ENCODE assay signal across 12 cellular contexts in the genomic region with DNA sequence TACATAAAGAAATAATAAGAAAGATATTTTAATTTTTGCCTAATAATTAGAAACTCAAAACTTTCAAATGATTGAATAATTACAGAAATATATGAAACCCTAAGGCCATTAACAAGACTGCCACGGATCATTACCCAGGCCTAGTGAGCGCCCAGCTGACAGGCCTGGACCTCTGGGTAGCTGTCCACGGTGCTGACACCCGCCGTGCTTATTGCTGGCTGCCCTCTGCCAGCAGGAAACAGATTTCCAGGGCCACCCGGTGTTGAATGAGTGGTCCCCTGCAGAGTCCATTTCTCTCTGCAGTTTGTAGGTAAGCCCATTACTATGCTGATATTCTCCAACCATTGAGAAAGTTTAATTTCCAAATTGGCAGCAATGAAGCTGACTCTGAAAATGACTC.
DNase-seq lines count a peak whose midpoint lies in the region; ATAC-seq and TF ChIP-seq lines count a peak whose summit lies in the region.
"Had no signal": no experiment of that assay in that cellular context is flagged by ENCODE, and none has a peak within 500 bp of the region (broad histone marks: within the 10 kb centered on the region; RNA-seq: fewer than 3 reads in every experiment).

No MANE protein-coding gene starts in this region.

- H3K27ac ChIP-seq in cardiac muscle cell (no peak overlapping the region), right atrium auricular region (no peak overlapping the region), heart right ventricle (no peak overlapping the region), upper lobe of right lung (no peak overlapping the region)
- no peak overlapping the region for H3K27ac ChIP-seq in naive thymus-derived CD4-positive, alpha-beta T cell (ENCODE audit: low read depth, low read length)
- H3K27ac ChIP-seq: esophagus squamous epithelium had no signal

- peaks cover 3% of the 10 kb centered on the region for H3K27me3 ChIP-seq in cardiac muscle cell
- H3K27me3 ChIP-seq in right atrium auricular region, result no peaks in the 10 kb centered on the region
- H3K27me3 ChIP-seq in heart right ventricle, result peaks cover 0 to 18% (median 0%) of the 10 kb centered on the region in 7 donors
- H3K27me3 ChIP-seq in upper lobe of right lung, result no peaks in the 10 kb centered on the region
- no peaks in the 10 kb centered on the region for H3K27me3 ChIP-seq in naive thymus-derived CD4-positive, alpha-beta T cell (ENCODE audit: control insufficient read depth in 2 of 2, insufficient read depth in 2 of 2, low read length in 2 of 2)

- POLR2A ChIA-PET in naive thymus-derived CD4-positive, alpha-beta T cell (lab: Charles Lee), result no interaction called here

- H3K36me3 ChIP-seq in cardiac muscle cell (no peaks in the 10 kb centered on the region), right atrium auricular region (no peaks in the 10 kb centered on the region), heart right ventricle (no peaks in the 10 kb centered on the region), upper lobe of right lung (no peaks in the 10 kb centered on the region)
- no peaks in the 10 kb centered on the region for H3K36me3 ChIP-seq in naive thymus-derived CD4-positive, alpha-beta T cell (ENCODE audit: control insufficient read depth in 2 of 3, insufficient read depth in 3 of 3, low read length in 3 of 3)
- H3K36me3 ChIP-seq: esophagus squamous epithelium had no signal

- peaks cover 0 to 41% (median 26%) of the 10 kb centered on the region in 5 donors for H3K27me3 Mint-ChIP-seq in naive thymus-derived CD4-positive, alpha-beta T cell

- H3K4me1 ChIP-seq in cardiac muscle cell (ENCODE audit: low read depth) (no peaks in the 10 kb centered on the region), right atrium auricular region (no peaks in the 10 kb centered on the region), heart right ventricle (no peaks in the 10 kb centered on the region), upper lobe of right lung (no peaks in the 10 kb centered on the region)
- no peaks in the 10 kb centered on the region for H3K4me1 ChIP-seq in naive thymus-derived CD4-positive, alpha-beta T cell (ENCODE audit: control insufficient read depth in 2 of 2, insufficient read depth in 2 of 2, low read length in 2 of 2)
- H3K4me1 ChIP-seq: esophagus squamous epithelium had no signal

- H3K27ac Mint-ChIP-seq in naive thymus-derived CD4-positive, alpha-beta T cell, result no peak overlapping the region
- H3K27ac Mint-ChIP-seq: activated naive CD4-positive, alpha-beta T cell treated with anti-CD3 and anti-CD28 coated beads, Interleukin-2, amount 50 U/mL, for 72 hours; CD4-positive, alpha-beta memory T cell had no signal

- no peaks in the 10 kb centered on the region for H3K36me3 Mint-ChIP-seq in naive thymus-derived CD4-positive, alpha-beta T cell
- H3K36me3 Mint-ChIP-seq: activated naive CD4-positive, alpha-beta T cell treated with anti-CD3 and anti-CD28 coated beads, Interleukin-2, amount 50 U/mL, for 72 hours; CD4-positive, alpha-beta memory T cell had no signal

- H3K9me3 ChIP-seq in cardiac muscle cell (ENCODE audit: low read depth) (no peaks in the 10 kb centered on the region), right atrium auricular region (no peaks in the 10 kb centered on the region), heart right ventricle (peaks cover 0 to 7% (median 0%) of the 10 kb centered on the region in 11 donors), upper lobe of right lung (no peaks in the 10 kb centered on the region)
- H3K9me3 ChIP-seq in naive thymus-derived CD4-positive, alpha-beta T cell (ENCODE audit: control insufficient read depth in 2 of 3, low read length in 3 of 3), result no peaks in the 10 kb centered on the region
- H3K9me3 ChIP-seq: esophagus squamous epithelium had no signal

- 3 to 6% methylated on average over 6 of the region's 6 CpGs for WGBS in heart right ventricle, 2 donors

- H3K4me3 Mint-ChIP-seq in naive thymus-derived CD4-positive, alpha-beta T cell, result no peak overlapping the region
- H3K4me3 Mint-ChIP-seq: CD4-positive, alpha-beta memory T cell had no signal

- peak; percentile 2 to 81 for DNase-seq in cardiac muscle cell (ENCODE audit: low read depth in 1 of 2, low spot score in 1 of 2)
- DNase-seq in right atrium auricular region (ENCODE audit: low spot score), result no peak
- peak; percentile 24 for DNase-seq in RPMI7951 (ENCODE audit: low read depth)
- DNase-seq in heart right ventricle, result peak; percentile 18 to 28
- peak; percentile 64 for DNase-seq in upper lobe of right lung
- DNase-seq in naive thymus-derived CD4-positive, alpha-beta T cell, result no peak
- DNase-seq in DMS114 treated with DMSO at 0.1 percent for 48 hours (lab: John Stamatoyannopoulos, UW; ENCODE audit: unreplicated experiment), result no peak
- DNase-seq in NCI-H526 treated with DMSO at 0.1 percent for 48 hours (lab: John Stamatoyannopoulos, UW), result no peak
- DNase-seq: esophagus squamous epithelium, SW 1271 had no signal

- ATAC-seq in heart right ventricle (no peak), upper lobe of right lung (peak; percentile 55)
- no peak for ATAC-seq in naive thymus-derived CD4-positive, alpha-beta T cell
- ATAC-seq: activated naive CD4-positive, alpha-beta T cell treated with anti-CD3 and anti-CD28 coated beads, Interleukin-2, amount 50 U/mL, for 72 hours had no signal

- TF ChIP-seq CTCF in cardiac muscle cell (IDR thresholded peaks at IDR 0.05; ENCODE audit: low read depth, low read length) (no peak), right atrium auricular region (IDR thresholded peaks at IDR 0.05) (no peak), heart right ventricle (IDR thresholded peaks at IDR 0.05) (no peak), upper lobe of right lung (IDR thresholded peaks at IDR 0.05) (no peak)

- H3K9me3 Mint-ChIP-seq in naive thymus-derived CD4-positive, alpha-beta T cell, result peaks cover 0 to 13% (median 0%) of the 10 kb centered on the region in 11 donors
- H3K9me3 Mint-ChIP-seq: activated naive CD4-positive, alpha-beta T cell treated with anti-CD3 and anti-CD28 coated beads, Interleukin-2, amount 50 U/mL, for 72 hours had no signal

- no peaks in the 10 kb centered on the region for H3K4me1 Mint-ChIP-seq in naive thymus-derived CD4-positive, alpha-beta T cell
- H3K4me1 Mint-ChIP-seq: CD4-positive, alpha-beta memory T cell had no signal

- H3K4me3 ChIP-seq in cardiac muscle cell, result no peak overlapping the region
- H3K4me3 ChIP-seq in right atrium auricular region, result no peak overlapping the region
- no peak overlapping the region for H3K4me3 ChIP-seq in heart right ventricle
- no peak overlapping the region for H3K4me3 ChIP-seq in upper lobe of right lung
- H3K4me3 ChIP-seq in naive thymus-derived CD4-positive, alpha-beta T cell (ENCODE audit: low read length), result no peak overlapping the region
- H3K4me3 ChIP-seq: esophagus squamous epithelium had no signal

- intact Hi-C loops in heart right ventricle (cut with DNase I) (no loop called here), upper lobe of right lung (cut with DNase I) (no loop called here)
- intact Hi-C loops in naive thymus-derived CD4-positive, alpha-beta T cell (cut with micrococcal nuclease), result no loop called here

- CTCF ChIA-PET in naive thymus-derived CD4-positive, alpha-beta T cell (lab: Charles Lee), result no interaction called here

Comparison
In these comparisons a context has a peak if more than half of its experiments do, and no peak if none do; other contexts are left out.
1. DNase-seq: peak in cardiac muscle cell (2 of 2), RPMI7951 (single experiment), heart right ventricle (2 of 2) and upper lobe of right lung (single experiment); none in right atrium auricular region (single experiment), naive thymus-derived CD4-positive, alpha-beta T cell (0 of 9), DMS114 treated with DMSO at 0.1 percent for 48 hours (single experiment) and NCI-H526 treated with DMSO at 0.1 percent for 48 hours (single experiment).